2 cellular contexts compared by ENCODE assay signal in the genomic region with DNA sequence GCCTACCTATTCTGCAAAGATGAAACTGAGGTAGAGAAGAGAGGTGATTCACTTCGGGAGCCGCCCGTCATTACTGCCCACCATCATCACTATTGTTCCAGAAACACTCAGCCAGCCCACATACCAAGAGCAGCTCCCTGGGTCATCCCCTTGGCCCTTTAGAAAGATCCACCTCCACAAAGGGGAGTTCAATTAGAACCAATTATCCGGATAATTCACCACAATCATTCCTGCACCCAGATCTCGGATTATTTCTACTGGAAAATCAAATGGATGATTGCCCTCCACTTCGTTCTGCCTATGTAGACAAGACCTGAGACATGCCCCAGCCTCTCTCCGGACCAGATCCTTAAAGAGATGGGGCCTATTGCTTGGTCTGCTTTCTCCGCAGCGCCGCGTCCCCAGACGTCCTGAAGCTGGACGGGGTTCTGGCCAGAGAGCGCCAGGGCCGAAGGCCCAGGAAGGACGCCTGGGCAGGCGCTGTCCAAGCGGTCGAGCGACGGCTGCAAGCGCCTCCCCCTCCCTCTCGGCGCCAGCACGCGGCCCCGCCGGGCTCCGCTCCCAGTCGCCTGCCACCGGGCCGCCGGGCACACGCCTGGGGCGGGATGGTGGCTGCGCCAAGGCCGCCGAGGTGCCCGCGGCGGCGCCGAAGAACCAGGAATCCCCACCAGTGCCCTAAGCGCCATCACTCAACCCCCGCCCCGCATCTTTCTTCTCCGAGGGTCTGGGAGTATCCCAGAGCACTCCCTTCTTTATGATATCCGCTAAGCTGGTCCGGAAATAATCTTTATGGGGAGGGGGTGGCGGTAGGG.
TF ChIP-seq lines count a peak whose summit lies in the region.

No MANE protein-coding gene starts in this region.

TF ChIP-seq in IMR-90, 13 proteins besides CTCF, POLR2A, EP300 and RAD21:
- TF ChIP-seq RCOR1 (IDR thresholded peaks at IDR 0.05; ENCODE audit: insufficient replicate concordance, low read length) (no peak), FOS (IDR thresholded peaks at IDR 0.05; ENCODE audit: low read depth, low read length) (no peak), CEBPB (IDR thresholded peaks at IDR 0.05; ENCODE audit: low read depth, low read length) (no peak), NFE2L2 (IDR thresholded peaks at IDR 0.05; ENCODE audit: low read depth, low read length) (no peak), CHD1 (IDR thresholded peaks at IDR 0.05; ENCODE audit: low read depth, low read length) (no peak)
- TF ChIP-seq, protein P1, sequence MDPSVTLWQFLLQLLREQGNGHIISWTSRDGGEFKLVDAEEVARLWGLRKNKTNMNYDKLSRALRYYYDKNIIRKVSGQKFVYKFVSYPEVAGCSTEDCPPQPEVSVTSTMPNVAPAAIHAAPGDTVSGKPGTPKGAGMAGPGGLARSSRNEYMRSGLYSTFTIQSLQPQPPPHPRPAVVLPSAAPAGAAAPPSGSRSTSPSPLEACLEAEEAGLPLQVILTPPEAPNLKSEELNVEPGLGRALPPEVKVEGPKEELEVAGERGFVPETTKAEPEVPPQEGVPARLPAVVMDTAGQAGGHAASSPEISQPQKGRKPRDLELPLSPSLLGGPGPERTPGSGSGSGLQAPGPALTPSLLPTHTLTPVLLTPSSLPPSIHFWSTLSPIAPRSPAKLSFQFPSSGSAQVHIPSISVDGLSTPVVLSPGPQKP (IDR thresholded peaks at IDR 0.05; ENCODE audit: borderline replicate concordance, low read depth, low read length) = no peak

TF ChIP-seq in GM12878, 131 proteins besides CTCF, POLR2A, EP300 and RAD21:
- TF ChIP-seq, protein P2, sequence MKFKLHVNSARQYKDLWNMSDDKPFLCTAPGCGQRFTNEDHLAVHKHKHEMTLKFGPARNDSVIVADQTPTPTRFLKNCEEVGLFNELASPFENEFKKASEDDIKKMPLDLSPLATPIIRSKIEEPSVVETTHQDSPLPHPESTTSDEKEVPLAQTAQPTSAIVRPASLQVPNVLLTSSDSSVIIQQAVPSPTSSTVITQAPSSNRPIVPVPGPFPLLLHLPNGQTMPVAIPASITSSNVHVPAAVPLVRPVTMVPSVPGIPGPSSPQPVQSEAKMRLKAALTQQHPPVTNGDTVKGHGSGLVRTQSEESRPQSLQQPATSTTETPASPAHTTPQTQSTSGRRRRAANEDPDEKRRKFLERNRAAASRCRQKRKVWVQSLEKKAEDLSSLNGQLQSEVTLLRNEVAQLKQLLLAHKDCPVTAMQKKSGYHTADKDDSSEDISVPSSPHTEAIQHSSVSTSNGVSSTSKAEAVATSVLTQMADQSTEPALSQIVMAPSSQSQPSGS (IDR thresholded peaks at IDR 0.05; ENCODE audit: low read length) = no peak
- TF ChIP-seq ZNF24 (IDR thresholded peaks at IDR 0.05) = 0 out of 2 replicates have a peak, but pooled peaks have one; percentile 22
- peak; percentile 75 for TF ChIP-seq IKZF1 (conservative IDR thresholded peaks at IDR 0.05)
- TF ChIP-seq, protein P3, sequence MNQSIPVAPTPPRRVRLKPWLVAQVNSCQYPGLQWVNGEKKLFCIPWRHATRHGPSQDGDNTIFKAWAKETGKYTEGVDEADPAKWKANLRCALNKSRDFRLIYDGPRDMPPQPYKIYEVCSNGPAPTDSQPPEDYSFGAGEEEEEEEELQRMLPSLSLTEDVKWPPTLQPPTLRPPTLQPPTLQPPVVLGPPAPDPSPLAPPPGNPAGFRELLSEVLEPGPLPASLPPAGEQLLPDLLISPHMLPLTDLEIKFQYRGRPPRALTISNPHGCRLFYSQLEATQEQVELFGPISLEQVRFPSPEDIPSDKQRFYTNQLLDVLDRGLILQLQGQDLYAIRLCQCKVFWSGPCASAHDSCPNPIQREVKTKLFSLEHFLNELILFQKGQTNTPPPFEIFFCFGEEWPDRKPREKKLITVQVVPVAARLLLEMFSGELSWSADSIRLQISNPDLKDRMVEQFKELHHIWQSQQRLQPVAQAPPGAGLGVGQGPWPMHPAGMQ (IDR thresholded peaks at IDR 0.05; ENCODE audit: borderline replicate concordance) = no peak
- TF ChIP-seq, protein P4, sequence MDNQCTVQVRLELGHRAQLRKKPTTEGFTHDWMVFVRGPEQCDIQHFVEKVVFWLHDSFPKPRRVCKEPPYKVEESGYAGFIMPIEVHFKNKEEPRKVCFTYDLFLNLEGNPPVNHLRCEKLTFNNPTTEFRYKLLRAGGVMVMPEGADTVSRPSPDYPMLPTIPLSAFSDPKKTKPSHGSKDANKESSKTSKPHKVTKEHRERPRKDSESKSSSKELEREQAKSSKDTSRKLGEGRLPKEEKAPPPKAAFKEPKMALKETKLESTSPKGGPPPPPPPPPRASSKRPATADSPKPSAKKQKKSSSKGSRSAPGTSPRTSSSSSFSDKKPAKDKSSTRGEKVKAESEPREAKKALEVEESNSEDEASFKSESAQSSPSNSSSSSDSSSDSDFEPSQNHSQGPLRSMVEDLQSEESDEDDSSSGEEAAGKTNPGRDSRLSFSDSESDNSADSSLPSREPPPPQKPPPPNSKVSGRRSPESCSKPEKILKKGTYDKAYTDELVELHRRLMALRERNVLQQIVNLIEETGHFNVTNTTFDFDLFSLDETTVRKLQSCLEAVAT (IDR thresholded peaks at IDR 0.05) = no peak
- TF ChIP-seq BHLHE40 (IDR thresholded peaks at IDR 0.05; ENCODE audit: borderline replicate concordance in 1 of 2, low read depth in 2 of 2, low read length in 1 of 2) = peak in 1 of 2 experiments; percentile 77; a peak in 2 of 4 replicates
- TF ChIP-seq BACH1 (IDR thresholded peaks at IDR 0.05; ENCODE audit: borderline replicate concordance) = 0 out of 2 replicates have a peak, but pooled peaks have one; percentile 58
- TF ChIP-seq, protein P5, sequence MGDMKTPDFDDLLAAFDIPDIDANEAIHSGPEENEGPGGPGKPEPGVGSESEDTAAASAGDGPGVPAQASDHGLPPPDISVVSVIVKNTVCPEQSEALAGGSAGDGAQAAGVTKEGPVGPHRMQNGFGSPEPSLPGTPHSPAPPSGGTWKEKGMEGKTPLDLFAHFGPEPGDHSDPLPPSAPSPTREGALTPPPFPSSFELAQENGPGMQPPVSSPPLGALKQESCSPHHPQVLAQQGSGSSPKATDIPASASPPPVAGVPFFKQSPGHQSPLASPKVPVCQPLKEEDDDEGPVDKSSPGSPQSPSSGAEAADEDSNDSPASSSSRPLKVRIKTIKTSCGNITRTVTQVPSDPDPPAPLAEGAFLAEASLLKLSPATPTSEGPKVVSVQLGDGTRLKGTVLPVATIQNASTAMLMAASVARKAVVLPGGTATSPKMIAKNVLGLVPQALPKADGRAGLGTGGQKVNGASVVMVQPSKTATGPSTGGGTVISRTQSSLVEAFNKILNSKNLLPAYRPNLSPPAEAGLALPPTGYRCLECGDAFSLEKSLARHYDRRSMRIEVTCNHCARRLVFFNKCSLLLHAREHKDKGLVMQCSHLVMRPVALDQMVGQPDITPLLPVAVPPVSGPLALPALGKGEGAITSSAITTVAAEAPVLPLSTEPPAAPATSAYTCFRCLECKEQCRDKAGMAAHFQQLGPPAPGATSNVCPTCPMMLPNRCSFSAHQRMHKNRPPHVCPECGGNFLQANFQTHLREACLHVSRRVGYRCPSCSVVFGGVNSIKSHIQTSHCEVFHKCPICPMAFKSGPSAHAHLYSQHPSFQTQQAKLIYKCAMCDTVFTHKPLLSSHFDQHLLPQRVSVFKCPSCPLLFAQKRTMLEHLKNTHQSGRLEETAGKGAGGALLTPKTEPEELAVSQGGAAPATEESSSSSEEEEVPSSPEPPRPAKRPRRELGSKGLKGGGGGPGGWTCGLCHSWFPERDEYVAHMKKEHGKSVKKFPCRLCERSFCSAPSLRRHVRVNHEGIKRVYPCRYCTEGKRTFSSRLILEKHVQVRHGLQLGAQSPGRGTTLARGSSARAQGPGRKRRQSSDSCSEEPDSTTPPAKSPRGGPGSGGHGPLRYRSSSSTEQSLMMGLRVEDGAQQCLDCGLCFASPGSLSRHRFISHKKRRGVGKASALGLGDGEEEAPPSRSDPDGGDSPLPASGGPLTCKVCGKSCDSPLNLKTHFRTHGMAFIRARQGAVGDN (IDR thresholded peaks at IDR 0.05) = peak; percentile 88
- TF ChIP-seq ZSCAN29 (IDR thresholded peaks at IDR 0.05) = peak; percentile 99
- no peak for TF ChIP-seq SMAD5 (IDR thresholded peaks at IDR 0.05; ENCODE audit: low read depth)
- TF ChIP-seq, protein P6, sequence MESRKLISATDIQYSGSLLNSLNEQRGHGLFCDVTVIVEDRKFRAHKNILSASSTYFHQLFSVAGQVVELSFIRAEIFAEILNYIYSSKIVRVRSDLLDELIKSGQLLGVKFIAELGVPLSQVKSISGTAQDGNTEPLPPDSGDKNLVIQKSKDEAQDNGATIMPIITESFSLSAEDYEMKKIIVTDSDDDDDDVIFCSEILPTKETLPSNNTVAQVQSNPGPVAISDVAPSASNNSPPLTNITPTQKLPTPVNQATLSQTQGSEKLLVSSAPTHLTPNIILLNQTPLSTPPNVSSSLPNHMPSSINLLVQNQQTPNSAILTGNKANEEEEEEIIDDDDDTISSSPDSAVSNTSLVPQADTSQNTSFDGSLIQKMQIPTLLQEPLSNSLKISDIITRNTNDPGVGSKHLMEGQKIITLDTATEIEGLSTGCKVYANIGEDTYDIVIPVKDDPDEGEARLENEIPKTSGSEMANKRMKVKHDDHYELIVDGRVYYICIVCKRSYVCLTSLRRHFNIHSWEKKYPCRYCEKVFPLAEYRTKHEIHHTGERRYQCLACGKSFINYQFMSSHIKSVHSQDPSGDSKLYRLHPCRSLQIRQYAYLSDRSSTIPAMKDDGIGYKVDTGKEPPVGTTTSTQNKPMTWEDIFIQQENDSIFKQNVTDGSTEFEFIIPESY (IDR thresholded peaks at IDR 0.05) = peak; percentile 80; the same call in 1 of the 2 replicates
- TF ChIP-seq ZNF217 (IDR thresholded peaks at IDR 0.05) = 0 out of 2 replicates have a peak, but pooled peaks have one; percentile 14
- no peak for TF ChIP-seq IRF4 (IDR thresholded peaks at IDR 0.05; ENCODE audit: low read depth, low read length)
- TF ChIP-seq CREB1 (IDR thresholded peaks at IDR 0.05; ENCODE audit: low read depth) = no peak
- TF ChIP-seq LARP7 (IDR thresholded peaks at IDR 0.05) = peak; percentile 44; the same call in 1 of the 2 replicates
- peak; percentile 44; the same call in 1 of the 2 replicates for TF ChIP-seq NR2F1 (conservative IDR thresholded peaks at IDR 0.05)
- peak; percentile 43; the same call in 1 of the 2 replicates for TF ChIP-seq DPF2 (IDR thresholded peaks at IDR 0.05)
- TF ChIP-seq, protein P7, sequence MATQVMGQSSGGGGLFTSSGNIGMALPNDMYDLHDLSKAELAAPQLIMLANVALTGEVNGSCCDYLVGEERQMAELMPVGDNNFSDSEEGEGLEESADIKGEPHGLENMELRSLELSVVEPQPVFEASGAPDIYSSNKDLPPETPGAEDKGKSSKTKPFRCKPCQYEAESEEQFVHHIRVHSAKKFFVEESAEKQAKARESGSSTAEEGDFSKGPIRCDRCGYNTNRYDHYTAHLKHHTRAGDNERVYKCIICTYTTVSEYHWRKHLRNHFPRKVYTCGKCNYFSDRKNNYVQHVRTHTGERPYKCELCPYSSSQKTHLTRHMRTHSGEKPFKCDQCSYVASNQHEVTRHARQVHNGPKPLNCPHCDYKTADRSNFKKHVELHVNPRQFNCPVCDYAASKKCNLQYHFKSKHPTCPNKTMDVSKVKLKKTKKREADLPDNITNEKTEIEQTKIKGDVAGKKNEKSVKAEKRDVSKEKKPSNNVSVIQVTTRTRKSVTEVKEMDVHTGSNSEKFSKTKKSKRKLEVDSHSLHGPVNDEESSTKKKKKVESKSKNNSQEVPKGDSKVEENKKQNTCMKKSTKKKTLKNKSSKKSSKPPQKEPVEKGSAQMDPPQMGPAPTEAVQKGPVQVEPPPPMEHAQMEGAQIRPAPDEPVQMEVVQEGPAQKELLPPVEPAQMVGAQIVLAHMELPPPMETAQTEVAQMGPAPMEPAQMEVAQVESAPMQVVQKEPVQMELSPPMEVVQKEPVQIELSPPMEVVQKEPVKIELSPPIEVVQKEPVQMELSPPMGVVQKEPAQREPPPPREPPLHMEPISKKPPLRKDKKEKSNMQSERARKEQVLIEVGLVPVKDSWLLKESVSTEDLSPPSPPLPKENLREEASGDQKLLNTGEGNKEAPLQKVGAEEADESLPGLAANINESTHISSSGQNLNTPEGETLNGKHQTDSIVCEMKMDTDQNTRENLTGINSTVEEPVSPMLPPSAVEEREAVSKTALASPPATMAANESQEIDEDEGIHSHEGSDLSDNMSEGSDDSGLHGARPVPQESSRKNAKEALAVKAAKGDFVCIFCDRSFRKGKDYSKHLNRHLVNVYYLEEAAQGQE (IDR thresholded peaks at IDR 0.05; ENCODE audit: low read depth, low read length) = no peak; the same call in 1 of the 2 replicates
- TF ChIP-seq MEF2B (IDR thresholded peaks at IDR 0.05; ENCODE audit: partially characterized antibody, poor library complexity, severe bottlenecking) = no peak
- TF ChIP-seq, protein P8, sequence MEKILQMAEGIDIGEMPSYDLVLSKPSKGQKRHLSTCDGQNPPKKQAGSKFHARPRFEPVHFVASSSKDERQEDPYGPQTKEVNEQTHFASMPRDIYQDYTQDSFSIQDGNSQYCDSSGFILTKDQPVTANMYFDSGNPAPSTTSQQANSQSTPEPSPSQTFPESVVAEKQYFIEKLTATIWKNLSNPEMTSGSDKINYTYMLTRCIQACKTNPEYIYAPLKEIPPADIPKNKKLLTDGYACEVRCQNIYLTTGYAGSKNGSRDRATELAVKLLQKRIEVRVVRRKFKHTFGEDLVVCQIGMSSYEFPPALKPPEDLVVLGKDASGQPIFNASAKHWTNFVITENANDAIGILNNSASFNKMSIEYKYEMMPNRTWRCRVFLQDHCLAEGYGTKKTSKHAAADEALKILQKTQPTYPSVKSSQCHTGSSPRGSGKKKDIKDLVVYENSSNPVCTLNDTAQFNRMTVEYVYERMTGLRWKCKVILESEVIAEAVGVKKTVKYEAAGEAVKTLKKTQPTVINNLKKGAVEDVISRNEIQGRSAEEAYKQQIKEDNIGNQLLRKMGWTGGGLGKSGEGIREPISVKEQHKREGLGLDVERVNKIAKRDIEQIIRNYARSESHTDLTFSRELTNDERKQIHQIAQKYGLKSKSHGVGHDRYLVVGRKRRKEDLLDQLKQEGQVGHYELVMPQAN (conservative IDR thresholded peaks at IDR 0.05) = 0 out of 2 replicates have a peak, but pooled peaks have one; percentile 54
- TF ChIP-seq TCF7 (IDR thresholded peaks at IDR 0.05; ENCODE audit: borderline replicate concordance) = no peak
- TF ChIP-seq GATAD2B (conservative IDR thresholded peaks at IDR 0.05; ENCODE audit: low read depth) = peak; percentile 77; the same call in 1 of the 2 replicates
